28 cellular contexts compared by ENCODE assay signal in genomic region chr16:21235199-21235585, GRCh38. TPM values are rescaled to one million over a fixed set of nuclear protein-coding genes. Genes with fewer than 3 reads are reported as not detected.
"Had no signal": no experiment of that assay in that cellular context is flagged by ENCODE, and none has a peak within 500 bp of the region (broad histone marks: within the 10 kb centered on the region; RNA-seq: fewer than 3 reads in every experiment).

No MANE protein-coding gene starts in this region.

- H3K27ac ChIP-seq: coronary artery, epithelial cell of prostate, heart left ventricle, ovary, psoas muscle, upper lobe of left lung had no signal

- ATAC-seq: activated T-cell treated with anti-CD3 and anti-CD28 coated beads, Interleukin-2, amount 50 U/mL, for 4 hours; heart left ventricle; natural killer cell; psoas muscle; right cardiac atrium; stimulated activated naive B cell treated with anti-CD40 and anti-IgM and Interleukin-4, amounts not matched to agents 10 μg/mL and 1 μg/mL and 100 μg/mL, for 72 hours had no signal

- H3K4me3 ChIP-seq: coronary artery, heart left ventricle, ovary, psoas muscle, upper lobe of left lung had no signal

- H3K9me3 ChIP-seq: heart left ventricle, ovary, psoas muscle, upper lobe of left lung had no signal

- H3K4me3 Mint-ChIP-seq: activated naive CD4-positive, alpha-beta T cell treated with anti-CD3 and anti-CD28 coated beads for 36 hours; activated naive CD8-positive, alpha-beta T cell treated with anti-CD3 and anti-CD28 coated beads, Interleukin-2, amount 10 ng/mL, durations not matched to agents 7 days and 5 days; activated T-cell treated with anti-CD3 and anti-CD28 coated beads, Interleukin-2, amount 50 U/mL, for 4 hours; natural killer cell; stimulated activated naive B cell treated with anti-CD40 and anti-IgM and Interleukin-4, amounts not matched to agents 10 μg/mL and 1 μg/mL and 100 μg/mL, for 72 hours had no signal

- H3K36me3 Mint-ChIP-seq: activated naive CD8-positive, alpha-beta T cell treated with anti-CD3 and anti-CD28 coated beads, Interleukin-2, amount 10 ng/mL, durations not matched to agents 7 days and 5 days; natural killer cell; stimulated activated naive B cell treated with anti-CD40 and anti-IgM and Interleukin-4, amounts not matched to agents 10 μg/mL and 1 μg/mL and 100 μg/mL, for 72 hours had no signal

- H3K36me3 ChIP-seq: heart left ventricle, ovary, upper lobe of left lung had no signal

- H3K27me3 ChIP-seq: ovary, upper lobe of left lung had no signal

- H3K9me3 Mint-ChIP-seq: activated naive CD4-positive, alpha-beta T cell treated with anti-CD3 and anti-CD28 coated beads for 36 hours; activated T-cell treated with anti-CD3 and anti-CD28 coated beads, Interleukin-2, amount 50 U/mL, for 4 hours; natural killer cell; stimulated activated naive B cell treated with anti-CD40 and anti-IgM and Interleukin-4, amounts not matched to agents 10 μg/mL and 1 μg/mL and 100 μg/mL, for 72 hours had no signal

- DNase-seq: activated CD4-positive, alpha-beta T cell treated with anti-CD3 and anti-CD28 coated beads for 4 hours; activated CD4-positive, alpha-beta T cell treated with anti-CD3 and anti-CD28 coated beads, Interleukin-2, amount 50 U/mL, for 48 hours; activated CD4-positive, CD25-positive, alpha-beta regulatory T cell; activated CD8-positive, alpha-beta memory T cell treated with anti-CD3 and anti-CD28 coated beads, Interleukin-2, amount 50 U/mL, for 48 hours; activated effector memory CD4-positive, alpha-beta T cell treated with Interleukin-2 at 50 U/mL for 16 hours; activated naive CD4-positive, alpha-beta T cell treated with anti-CD3 and anti-CD28 coated beads for 36 hours; activated naive CD8-positive, alpha-beta T cell treated with anti-CD3 and anti-CD28 coated beads, Interleukin-2, amount 10 ng/mL, durations not matched to agents 7 days and 5 days; activated T-cell treated with anti-CD3 and anti-CD28 coated beads, Interleukin-2, amount 50 U/mL, for 4 hours; amygdala; heart left ventricle; islet precursor cell; natural killer cell; ovary; psoas muscle; right cardiac atrium; stimulated activated CD4-positive, alpha-beta T cell treated with anti-CD3 and anti-CD28 coated beads, Interleukin-2, amount 100 ng/mL, for 24 hours; stimulated activated naive B cell treated with anti-CD40 and anti-IgM and Interleukin-4, amounts not matched to agents 10 μg/mL and 1 μg/mL and 100 μg/mL, for 72 hours; T-helper 1 cell; T-helper 9 cell; upper lobe of left lung had no signal

- H3K4me1 Mint-ChIP-seq: activated naive CD8-positive, alpha-beta T cell treated with anti-CD3 and anti-CD28 coated beads, Interleukin-2, amount 10 ng/mL, durations not matched to agents 7 days and 5 days; natural killer cell; stimulated activated naive B cell treated with anti-CD40 and anti-IgM and Interleukin-4, amounts not matched to agents 10 μg/mL and 1 μg/mL and 100 μg/mL, for 72 hours had no signal

- H3K27ac Mint-ChIP-seq: activated naive CD4-positive, alpha-beta T cell treated with anti-CD3 and anti-CD28 coated beads for 36 hours; activated naive CD8-positive, alpha-beta T cell treated with anti-CD3 and anti-CD28 coated beads, Interleukin-2, amount 10 ng/mL, durations not matched to agents 7 days and 5 days; natural killer cell; stimulated activated naive B cell treated with anti-CD40 and anti-IgM and Interleukin-4, amounts not matched to agents 10 μg/mL and 1 μg/mL and 100 μg/mL, for 72 hours had no signal

- H3K4me1 ChIP-seq: heart left ventricle, psoas muscle, upper lobe of left lung had no signal

RNA-seq across cellular contexts. Expression of gene ANKS4B, which starts 1.7 kb away (rescaled TPM):
- total RNA-seq: activated CD8-positive, alpha-beta memory T cell treated with anti-CD3 and anti-CD28 coated beads for 36 hours; activated naive CD8-positive, alpha-beta T cell treated with anti-CD3 and anti-CD28 coated beads, Interleukin-2, amount 10 ng/mL, durations not matched to agents 7 days and 5 days; activated T-cell treated with anti-CD3 and anti-CD28 coated beads, Interleukin-2, amount 50 U/mL, for 4 hours; bronchial epithelial cell; fibroblast of villous mesenchyme; heart left ventricle; lung microvascular endothelial cell; psoas muscle; right cardiac atrium; skeletal muscle tissue; temporal lobe had no signal
- polyA plus RNA-seq: heart left ventricle, right cardiac atrium had no signal

RNA-seq across cellular contexts. Expression of gene ZP2, which starts 23.8 kb away (rescaled TPM):
- total RNA-seq: activated CD8-positive, alpha-beta memory T cell treated with anti-CD3 and anti-CD28 coated beads for 36 hours; activated naive CD4-positive, alpha-beta T cell treated with anti-CD3 and anti-CD28 coated beads for 36 hours; activated naive CD8-positive, alpha-beta T cell treated with anti-CD3 and anti-CD28 coated beads, Interleukin-2, amount 10 ng/mL, durations not matched to agents 7 days and 5 days; activated T-cell treated with anti-CD3 and anti-CD28 coated beads, Interleukin-2, amount 50 U/mL, for 4 hours; bronchial epithelial cell; fibroblast of villous mesenchyme; heart left ventricle; natural killer cell; psoas muscle; right cardiac atrium; temporal lobe; upper lobe of left lung had no signal
- polyA plus RNA-seq: heart left ventricle, psoas muscle, right cardiac atrium had no signal

RNA-seq across cellular contexts. Expression of gene CRYM, which starts 42.9 kb away (rescaled TPM):
- total RNA-seq: activated CD8-positive, alpha-beta memory T cell treated with anti-CD3 and anti-CD28 coated beads for 36 hours; activated naive CD4-positive, alpha-beta T cell treated with anti-CD3 and anti-CD28 coated beads for 36 hours; activated naive CD8-positive, alpha-beta T cell treated with anti-CD3 and anti-CD28 coated beads, Interleukin-2, amount 10 ng/mL, durations not matched to agents 7 days and 5 days; activated T-cell treated with anti-CD3 and anti-CD28 coated beads, Interleukin-2, amount 50 U/mL, for 4 hours; fibroblast of villous mesenchyme; lung microvascular endothelial cell; natural killer cell; skeletal muscle tissue had no signal
